6 cellular contexts compared by ENCODE assay signal in the genomic region with DNA sequence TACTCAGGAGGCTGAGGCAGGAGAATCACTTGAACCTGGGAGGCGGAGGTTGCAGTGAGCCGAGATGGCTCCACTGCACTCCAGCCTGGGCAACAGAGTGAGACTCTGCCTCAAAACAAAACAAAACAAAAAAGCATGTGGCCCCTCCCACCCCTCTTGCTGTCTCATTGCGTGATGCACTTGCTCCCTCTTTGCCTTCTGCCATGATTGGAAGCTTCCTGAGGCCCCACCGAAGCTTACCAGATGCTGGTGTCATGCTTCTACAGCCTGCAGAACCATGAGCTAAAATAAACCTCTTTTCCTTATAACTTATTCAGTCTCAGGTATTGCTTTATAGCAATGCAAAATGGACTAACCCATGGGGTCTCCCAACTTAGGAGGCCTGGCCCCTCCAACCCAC. TPM values are rescaled to one million over a fixed set of nuclear protein-coding genes. Genes with fewer than 3 reads are reported as not detected.
"Had no signal": no experiment of that assay in that cellular context is flagged by ENCODE, and none has a peak within 500 bp of the region (broad histone marks: within the 10 kb centered on the region; RNA-seq: fewer than 3 reads in every experiment).

No MANE protein-coding gene starts in this region.

RNA-seq across cellular contexts. Expression of a gene that starts 26.8 kb away (rescaled TPM):
- total RNA-seq: GM23248, GM23338, H4, H7, H9, HFFc6 had no signal
- polyA plus RNA-seq: GM23248 had no signal
